26 cellular contexts compared by ENCODE assay signal in the genomic region with DNA sequence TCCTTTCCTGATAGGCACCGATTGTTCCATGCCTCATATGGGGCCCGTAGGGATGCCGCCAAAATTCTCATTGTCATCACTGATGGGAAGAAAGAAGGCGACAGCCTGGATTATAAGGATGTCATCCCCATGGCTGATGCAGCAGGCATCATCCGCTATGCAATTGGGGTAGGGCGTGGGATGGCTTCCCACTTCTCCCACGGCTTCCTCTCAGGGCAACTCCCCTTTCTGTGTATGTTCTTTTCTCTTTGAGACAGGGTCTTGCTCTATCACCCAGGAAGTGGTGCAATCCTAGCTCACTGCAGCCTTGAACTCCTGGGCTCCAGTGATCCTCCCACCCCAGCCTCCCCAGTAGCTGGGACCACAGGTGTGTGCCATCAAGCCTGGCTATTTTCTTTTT. TPM values are rescaled to one million over a fixed set of nuclear protein-coding genes. Genes with fewer than 3 reads are reported as not detected.
DNase-seq lines count a peak whose midpoint lies in the region; ATAC-seq and TF ChIP-seq lines count a peak whose summit lies in the region.
"Had no signal": no experiment of that assay in that cellular context is flagged by ENCODE, and none has a peak within 500 bp of the region (broad histone marks: within the 10 kb centered on the region; RNA-seq: fewer than 3 reads in every experiment).

No MANE protein-coding gene starts in this region.

- no peak overlapping the region for H3K4me3 ChIP-seq in BLaER1 treated with 17β-estradiol and CSF1 and Interleukin-3, amounts not matched to agents 10 nM and 100 nM
- no peak overlapping the region for H3K4me3 ChIP-seq in NB4 (ENCODE audit: low read depth, low read length)
- H3K4me3 ChIP-seq: K562 had no signal

- H3K9me3 ChIP-seq in BLaER1 treated with 17β-estradiol and CSF1 and Interleukin-3, amounts not matched to agents 10 nM and 100 nM (replicated peaks in 1 of 11), result no peaks in the 10 kb centered on the region

- peak overlapping the region in 2 of 11 experiments; percentile 66 to 80; a peak in 3 of 22 replicates for H3K9ac ChIP-seq in BLaER1 treated with 17β-estradiol and CSF1 and Interleukin-3, amounts not matched to agents 10 nM and 100 nM

- H3K27ac ChIP-seq in BLaER1 treated with 17β-estradiol and CSF1 and Interleukin-3, amounts not matched to agents 10 nM and 100 nM, result peak overlapping the region in 6 of 11 experiments; percentile 5 to 61 (median 32); a peak in 8 of 22 replicates

- ATAC-seq in GM21576 (IDR thresholded peaks at IDR 0.05; ENCODE audit: unreplicated experiment) (no peak), HG03354 (IDR thresholded peaks at IDR 0.05; ENCODE audit: poor library complexity, severe bottlenecking, unreplicated experiment) (no peak)
- ATAC-seq: HCT116, K562, PC-3, Right ventricle myocardium inferior had no signal

- TF ChIP-seq CTCF in NB4 (IDR thresholded peaks at IDR 0.05; ENCODE audit: low read depth, low read length), result no peak

- no peak for TF ChIP-seq POLR2A in NB4 (IDR thresholded peaks at IDR 0.05; ENCODE audit: extremely low read depth, insufficient read length)

- intact Hi-C loops in posterior vena cava (cut with DNase I), result no loop called here

- DNase-seq in AML-193 (lab: John Stamatoyannopoulos, UW) (peak; percentile 4 to 28), NB4 (ENCODE audit: low read depth) (peak; percentile 65), posterior vena cava (ENCODE audit: low spot score) (peak; percentile 16), cerebellum (ENCODE audit: low spot score) (no peak), mucosa of gallbladder (ENCODE audit: low spot score) (no peak)
- DNase-seq: CD4-positive, CD25-positive, alpha-beta regulatory T cell; DMS153; DND-41; NCI-H2029 treated with DMSO at 0.1 percent for 48 hours; NCI-H446 treated with DMSO at 0.1 percent for 48 hours; NCI-H526; NCI-H82; NK-92 treated with Interleukin-12 subunit alpha and Interleukin-12 subunit beta, amount 100 ng/mL, for 24 hours; PC-3 had no signal

- H3K36me3 ChIP-seq in BLaER1 treated with 17β-estradiol and CSF1 and Interleukin-3, amounts not matched to agents 10 nM and 100 nM, result peaks cover 0 to 90% (median 0%) of the 10 kb centered on the region in 11 experiments; a peak in 6 of 22 replicates

- H3K4me2 ChIP-seq in BLaER1 treated with 17β-estradiol and CSF1 and Interleukin-3, amounts not matched to agents 10 nM and 100 nM, result peak overlapping the region in 8 of 11 experiments; percentile 32 to 99 (median 60); a peak in 14 of 22 replicates

- H3K4me1 ChIP-seq in BLaER1 treated with 17β-estradiol and CSF1 and Interleukin-3, amounts not matched to agents 10 nM and 100 nM, result peaks cover 12 to 95% (median 63%) of the 10 kb centered on the region in 10 experiments

- no peaks in the 10 kb centered on the region for H3K27me3 ChIP-seq in BLaER1 treated with 17β-estradiol and CSF1 and Interleukin-3, amounts not matched to agents 10 nM and 100 nM

- peaks cover 0 to 32% (median 0%) of the 10 kb centered on the region in 11 experiments; a peak in 5 of 22 replicates for H4K20me1 ChIP-seq in BLaER1 treated with 17β-estradiol and CSF1 and Interleukin-3, amounts not matched to agents 10 nM and 100 nM

RNA-seq across cellular contexts. Expression of a gene that starts 5.3 kb away (rescaled TPM):
- total RNA-seq in posterior vena cava (10 to 100 TPM; 13.4 to 15.2 TPM), cerebellum (1.6 TPM), mucosa of gallbladder (16.1 TPM)
- total RNA-seq: A673, LHCN-M2, PC-3 had no signal

RNA-seq across cellular contexts. Expression of a gene that starts 32.8 kb away (rescaled TPM):
- total RNA-seq in posterior vena cava (under 1 TPM in 1 of 2 donors, not detected in 1; 0.24 TPM), cerebellum (not detected), mucosa of gallbladder (0.09 TPM)
- total RNA-seq: A673; B cell; CD4-positive, CD25-positive, alpha-beta regulatory T cell; H4; HT1080; K562; LHCN-M2; MCF 10A; PC-3 had no signal

Comparison
In these comparisons a context has a peak if more than half of its experiments do, and no peak if none do; other contexts are left out.
1. DNase-seq: peak in AML-193 (2 of 2), NB4 (single experiment) and posterior vena cava (single experiment); none in cerebellum (single experiment) and mucosa of gallbladder (single experiment).